ENCODE assay signal across 8 cellular contexts in the genomic region with DNA sequence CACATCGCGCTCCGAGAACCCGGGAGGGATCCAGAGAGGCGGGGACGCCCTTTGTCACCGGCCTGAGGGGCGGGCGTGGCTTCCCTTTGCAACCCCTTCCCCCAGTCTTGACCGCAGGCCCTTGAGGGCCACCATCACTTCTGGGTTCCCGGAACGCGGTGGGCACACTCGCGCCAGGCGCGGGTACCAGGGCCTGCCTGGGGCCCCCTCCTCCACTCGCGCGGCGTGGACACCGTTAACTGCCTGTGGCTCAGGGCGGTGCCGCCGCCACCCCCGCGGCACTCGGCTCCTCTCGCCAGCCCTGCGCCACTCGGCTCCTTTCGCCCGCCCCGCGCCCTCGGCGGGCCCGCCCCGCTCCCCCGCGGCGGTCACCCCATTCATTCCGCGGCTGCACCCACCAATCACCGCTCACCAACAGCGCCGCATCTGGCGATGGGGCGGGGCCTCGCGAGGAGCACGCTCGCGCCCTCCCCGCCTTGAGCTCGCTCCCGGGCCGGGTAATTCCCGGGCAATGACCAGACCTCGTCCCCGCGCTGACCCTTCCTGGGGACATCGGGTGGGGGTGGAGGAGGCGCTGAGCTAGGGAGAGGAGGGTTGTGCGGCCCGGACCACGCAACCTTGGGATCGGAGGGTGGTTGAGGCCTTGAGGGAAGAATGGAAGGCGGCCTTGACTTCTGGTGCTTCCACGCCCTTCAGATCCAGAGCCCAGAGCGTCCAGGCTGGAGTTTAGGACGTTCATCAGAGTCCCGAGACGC. TPM values are rescaled to one million over a fixed set of nuclear protein-coding genes. Genes with fewer than 3 reads are reported as not detected.
A peak's percentile ranks its signal among the peaks of the same experiment; 100 is the strongest.
DNase-seq lines count a peak whose midpoint lies in the region; ATAC-seq and TF ChIP-seq lines count a peak whose summit lies in the region.

No MANE protein-coding gene starts in this region.

- H3K9me3 ChIP-seq in DND-41 (ENCODE audit: insufficient read depth, low read length, severe bottlenecking) (no peaks in the 10 kb centered on the region), Peyer's patch (no peaks in the 10 kb centered on the region)
- H3K9me3 ChIP-seq in naive thymus-derived CD4-positive, alpha-beta T cell (ENCODE audit: control insufficient read depth in 2 of 3, low read length in 3 of 3), result no peaks in the 10 kb centered on the region

- peak; percentile 87 for ATAC-seq in DND-41 (ENCODE audit: insufficient read depth, low read depth)
- peak; percentile 95 for ATAC-seq in GM21737 (IDR thresholded peaks at IDR 0.05; ENCODE audit: unreplicated experiment)
- ATAC-seq in activated T-helper 17 cell treated with anti-CD3 and anti-CD28 coated beads, Interleukin-2, amount 50 U/mL, for 72 hours (replicated peaks), result peak; percentile 91
- peak; percentile 91 for ATAC-seq in naive thymus-derived CD4-positive, alpha-beta T cell
- peak; percentile 95 for ATAC-seq in stimulated activated effector memory CD8-positive, alpha-beta T cell treated with anti-CD3 and anti-CD28 coated beads, Interleukin-12 subunit alpha, Interleukin-12 subunit beta, amount 100 ng/mL, for 72 hours

- TF ChIP-seq POLR2A in Peyer's patch (IDR thresholded peaks at IDR 0.05), result peak; percentile 68 to 80

- peaks cover 34% of the 10 kb centered on the region for H3K4me1 Mint-ChIP-seq in activated T-helper 17 cell treated with anti-CD3 and anti-CD28 coated beads, Interleukin-2, amount 50 U/mL, for 72 hours
- H3K4me1 Mint-ChIP-seq in naive thymus-derived CD4-positive, alpha-beta T cell, result peaks cover 24 to 54% (median 43%) of the 10 kb centered on the region in 7 donors
- peaks cover 42% of the 10 kb centered on the region for H3K4me1 Mint-ChIP-seq in stimulated activated effector memory CD8-positive, alpha-beta T cell treated with anti-CD3 and anti-CD28 coated beads, Interleukin-12 subunit alpha, Interleukin-12 subunit beta, amount 100 ng/mL, for 72 hours

- H3K9me3 Mint-ChIP-seq in activated T-helper 17 cell treated with anti-CD3 and anti-CD28 coated beads, Interleukin-2, amount 50 U/mL, for 72 hours, result no peaks in the 10 kb centered on the region
- H3K9me3 Mint-ChIP-seq in naive thymus-derived CD4-positive, alpha-beta T cell, result peaks cover 0 to 2% (median 0%) of the 10 kb centered on the region in 11 donors
- no peaks in the 10 kb centered on the region for H3K9me3 Mint-ChIP-seq in stimulated activated effector memory CD8-positive, alpha-beta T cell treated with anti-CD3 and anti-CD28 coated beads, Interleukin-12 subunit alpha, Interleukin-12 subunit beta, amount 100 ng/mL, for 72 hours

- H3K4me3 Mint-ChIP-seq in activated T-helper 17 cell treated with anti-CD3 and anti-CD28 coated beads, Interleukin-2, amount 50 U/mL, for 72 hours, result peak overlapping the region; percentile 87
- H3K4me3 Mint-ChIP-seq in naive thymus-derived CD4-positive, alpha-beta T cell, result peak overlapping the region; percentile 78 to 94 (median 90)
- peak overlapping the region; percentile 93 for H3K4me3 Mint-ChIP-seq in stimulated activated effector memory CD8-positive, alpha-beta T cell treated with anti-CD3 and anti-CD28 coated beads, Interleukin-12 subunit alpha, Interleukin-12 subunit beta, amount 100 ng/mL, for 72 hours

- peaks cover 5% of the 10 kb centered on the region for H3K36me3 Mint-ChIP-seq in activated T-helper 17 cell treated with anti-CD3 and anti-CD28 coated beads, Interleukin-2, amount 50 U/mL, for 72 hours (ENCODE audit: low read depth)
- peaks cover 0 to 3% (median 0%) of the 10 kb centered on the region in 5 donors for H3K36me3 Mint-ChIP-seq in naive thymus-derived CD4-positive, alpha-beta T cell
- H3K36me3 Mint-ChIP-seq in stimulated activated effector memory CD8-positive, alpha-beta T cell treated with anti-CD3 and anti-CD28 coated beads, Interleukin-12 subunit alpha, Interleukin-12 subunit beta, amount 100 ng/mL, for 72 hours, result peaks cover 6% of the 10 kb centered on the region

- H3K4me2 ChIP-seq in DND-41 (ENCODE audit: insufficient read depth, low read length) (peak overlapping the region; percentile 70), KMS-11 (peak overlapping the region; percentile 98)

- peaks cover 52% of the 10 kb centered on the region for H3K4me1 ChIP-seq in DND-41 (ENCODE audit: insufficient read depth, low read length)
- peaks cover 46% of the 10 kb centered on the region for H3K4me1 ChIP-seq in KMS-11 (ENCODE audit: low read depth, poor library complexity, severe bottlenecking)
- H3K4me1 ChIP-seq in Peyer's patch, result peaks cover 0 to 13% (median 5%) of the 10 kb centered on the region in 4 donors
- peaks cover 33 to 41% of the 10 kb centered on the region in 2 donors for H3K4me1 ChIP-seq in naive thymus-derived CD4-positive, alpha-beta T cell (ENCODE audit: control insufficient read depth in 2 of 2, insufficient read depth in 2 of 2, low read length in 2 of 2)

- no peaks in the 10 kb centered on the region for H3K36me3 ChIP-seq in DND-41 (ENCODE audit: insufficient read depth, low read length)
- H3K36me3 ChIP-seq in KMS-11 (ENCODE audit: insufficient read depth), result no peaks in the 10 kb centered on the region
- no peaks in the 10 kb centered on the region for H3K36me3 ChIP-seq in Peyer's patch
- no peaks in the 10 kb centered on the region for H3K36me3 ChIP-seq in naive thymus-derived CD4-positive, alpha-beta T cell (ENCODE audit: control insufficient read depth in 2 of 3, insufficient read depth in 3 of 3, low read length in 3 of 3)

- POLR2A ChIA-PET in naive thymus-derived CD4-positive, alpha-beta T cell (lab: Charles Lee), result interaction anchor here (0.8 to 3.7 kb wide), 13 partner anchors 9 to 171 kb away, joined by 3 to 50 read pairs (median 4); a partner anchor contains a TSS

- no peaks in the 10 kb centered on the region for H3K27me3 Mint-ChIP-seq in activated T-helper 17 cell treated with anti-CD3 and anti-CD28 coated beads, Interleukin-2, amount 50 U/mL, for 72 hours
- peaks cover 0 to 4% (median 0%) of the 10 kb centered on the region in 5 donors for H3K27me3 Mint-ChIP-seq in naive thymus-derived CD4-positive, alpha-beta T cell

- peak; percentile 94 for DNase-seq in DND-41
- DNase-seq in Peyer's patch, result peak; percentile 94 to 98 (median 97)
- DNase-seq in fibroblast of gingiva (ENCODE audit: low read depth), result peak; percentile 97
- DNase-seq in naive thymus-derived CD4-positive, alpha-beta T cell, result peak; percentile 79 to 96 (median 89)
- DNase-seq in stimulated activated effector memory CD8-positive, alpha-beta T cell treated with anti-CD3 and anti-CD28 coated beads, Interleukin-12 subunit alpha, Interleukin-12 subunit beta, amount 100 ng/mL, for 72 hours (ENCODE audit: low spot score in 2 of 2), result peak; percentile 84 to 95

- H3K27me3 ChIP-seq in DND-41 (ENCODE audit: insufficient read depth, low read length, poor library complexity), result no peaks in the 10 kb centered on the region
- no peaks in the 10 kb centered on the region for H3K27me3 ChIP-seq in KMS-11 (ENCODE audit: insufficient read depth, low read depth)
- H3K27me3 ChIP-seq in Peyer's patch, result no peaks in the 10 kb centered on the region
- no peaks in the 10 kb centered on the region for H3K27me3 ChIP-seq in naive thymus-derived CD4-positive, alpha-beta T cell (ENCODE audit: control insufficient read depth in 2 of 2, insufficient read depth in 2 of 2, low read length in 2 of 2)

- no peak for TF ChIP-seq CTCF in DND-41 (IDR thresholded peaks at IDR 0.05; ENCODE audit: borderline replicate concordance, extremely low read depth, low read length, poor library complexity, severe bottlenecking)
- no peak for TF ChIP-seq CTCF in KMS-11 (conservative IDR thresholded peaks at IDR 0.05; ENCODE audit: low read depth, low read length)
- TF ChIP-seq CTCF in Peyer's patch (IDR thresholded peaks at IDR 0.05), result no peak

- H3K27ac Mint-ChIP-seq in activated T-helper 17 cell treated with anti-CD3 and anti-CD28 coated beads, Interleukin-2, amount 50 U/mL, for 72 hours, result peak overlapping the region; percentile 97
- peak overlapping the region; percentile 87 to 99 (median 98) for H3K27ac Mint-ChIP-seq in naive thymus-derived CD4-positive, alpha-beta T cell
- H3K27ac Mint-ChIP-seq in stimulated activated effector memory CD8-positive, alpha-beta T cell treated with anti-CD3 and anti-CD28 coated beads, Interleukin-12 subunit alpha, Interleukin-12 subunit beta, amount 100 ng/mL, for 72 hours, result peak overlapping the region; percentile 99

- H3K9ac ChIP-seq in DND-41 (ENCODE audit: low read depth, low read length) (peak overlapping the region; percentile 94), KMS-11 (peak overlapping the region; percentile 97)

- H3K27ac ChIP-seq in DND-41 (ENCODE audit: low read length), result peak overlapping the region; percentile 99
- H3K27ac ChIP-seq in KMS-11, result peak overlapping the region; percentile 97
- H3K27ac ChIP-seq in Peyer's patch, result peak overlapping the region; percentile 88 to 98 (median 94)
- H3K27ac ChIP-seq in naive thymus-derived CD4-positive, alpha-beta T cell (ENCODE audit: low read depth, low read length), result peak overlapping the region; percentile 88

- H3K4me3 ChIP-seq in DND-41 (ENCODE audit: low read depth in 1 of 2, low read length in 2 of 2) (peak overlapping the region; percentile 29 to 62), KMS-11 (IDR thresholded peaks at IDR 0.05; ENCODE audit: insufficient read depth, low read depth, low read length) (no peak overlapping the region), Peyer's patch (peak overlapping the region; percentile 51 to 75 (median 66))
- H3K4me3 ChIP-seq in naive thymus-derived CD4-positive, alpha-beta T cell (ENCODE audit: low read length), result peak overlapping the region; percentile 76

- CTCF ChIA-PET in naive thymus-derived CD4-positive, alpha-beta T cell (lab: Charles Lee), result interaction anchor here (0.5 to 2.7 kb wide), 4 partner anchors 15 to 69 kb away, joined by 3 to 8 read pairs (median 4); no protein-coding TSS in a partner anchor

- intact Hi-C loops in naive thymus-derived CD4-positive, alpha-beta T cell (cut with micrococcal nuclease), result loop anchor here (1.0 kb wide), 4 partner anchors 11 to 68 kb away; a partner anchor contains a TSS

- H4K20me1 ChIP-seq in DND-41 (ENCODE audit: insufficient read depth, low read length) (no peaks in the 10 kb centered on the region), KMS-11 (ENCODE audit: insufficient read depth) (no peaks in the 10 kb centered on the region)

- H2AFZ ChIP-seq in DND-41 (ENCODE audit: low read depth, low read length) (peak overlapping the region; percentile 72), KMS-11 (ENCODE audit: low read depth) (peak overlapping the region; percentile 93)

- H3K79me2 ChIP-seq in DND-41 (ENCODE audit: insufficient read depth, low read length), result peaks cover 8% of the 10 kb centered on the region
- H3K79me2 ChIP-seq in KMS-11 (ENCODE audit: insufficient read depth, low read depth), result no peaks in the 10 kb centered on the region

RNA-seq across cellular contexts. Expression of a gene that starts 10.5 kb away (rescaled TPM):
- total RNA-seq in Peyer's patch, result 100 to 1,000 TPM in 1 of 4 donors, 10 to 100 TPM in 3; 40.3 to 101 (median 78.6) TPM
- 100 to 1,000 TPM in 1 of 2 donors, 10 to 100 TPM in 1; 91.9 to 127 TPM for total RNA-seq in activated T-helper 17 cell treated with anti-CD3 and anti-CD28 coated beads, Interleukin-2, amount 50 U/mL, for 72 hours
- 100 to 1,000 TPM in 1 of 5 experiments, 10 to 100 TPM in 4; 49.7 to 124 (median 71.3) TPM for total RNA-seq in naive thymus-derived CD4-positive, alpha-beta T cell
- polyA plus RNA-seq in naive thymus-derived CD4-positive, alpha-beta T cell, result 10 to 100 TPM; 40.9 to 52.5 TPM
